Comparison of ENCODE assay signal across 8 cellular contexts in genomic region chr12:989751-990278, GRCh38. TPM values are rescaled to one million over a fixed set of nuclear protein-coding genes. Genes with fewer than 3 reads are reported as not detected.
A peak's percentile ranks its signal among the peaks of the same experiment; 100 is the strongest.
DNase-seq lines count a peak whose midpoint lies in the region; ATAC-seq and TF ChIP-seq lines count a peak whose summit lies in the region.

No MANE protein-coding gene starts in this region.

- H3K27me3 ChIP-seq in cardiac muscle cell: no peaks in the 10 kb centered on the region

- no peak for ATAC-seq in activated T-cell treated with anti-CD3 and anti-CD28 coated beads, Interleukin-2, amount 50 U/mL, for 4 hours
- no peak for ATAC-seq in activated naive CD8-positive, alpha-beta T cell treated with anti-CD3 and anti-CD28 coated beads, Interleukin-2, amount 10 ng/mL, durations not matched to agents 7 days and 5 days (ENCODE audit: low read depth)
- ATAC-seq in HG02970 (IDR thresholded peaks at IDR 0.05; ENCODE audit: low FRiP score, unreplicated experiment) (no peak), GM19395 (IDR thresholded peaks at IDR 0.05; ENCODE audit: unreplicated experiment) (no peak)

- peak overlapping the region; percentile 99 for H3K4me3 ChIP-seq in cardiac muscle cell

- DNase-seq in activated T-cell treated with anti-CD3 and anti-CD28 coated beads, Interleukin-2, amount 50 U/mL, for 4 hours: no peak
- DNase-seq in activated T-cell treated with anti-CD3 and anti-CD28 coated beads, Interleukin-2, amount 50 U/mL, for 1 hour: no peak
- DNase-seq in NCI-H2227 (lab: John Stamatoyannopoulos, UW; ENCODE audit: unreplicated experiment): peak; percentile 1
- DNase-seq in activated naive CD8-positive, alpha-beta T cell treated with anti-CD3 and anti-CD28 coated beads, Interleukin-2, amount 10 ng/mL, durations not matched to agents 7 days and 5 days: no peak
- DNase-seq in cardiac muscle cell (ENCODE audit: low read depth in 1 of 2, low spot score in 1 of 2): peak; percentile 55 to 74
- peak; percentile 29 for DNase-seq in pulmonary artery endothelial cell (ENCODE audit: low read depth, low spot score)

- no peaks in the 10 kb centered on the region for H3K36me3 ChIP-seq in cardiac muscle cell

- no peak for TF ChIP-seq CTCF in cardiac muscle cell (IDR thresholded peaks at IDR 0.05; ENCODE audit: low read depth, low read length)

- H3K4me3 Mint-ChIP-seq in activated T-cell treated with anti-CD3 and anti-CD28 coated beads, Interleukin-2, amount 50 U/mL, for 4 hours: peak overlapping the region; percentile 86
- H3K4me3 Mint-ChIP-seq in activated naive CD8-positive, alpha-beta T cell treated with anti-CD3 and anti-CD28 coated beads, Interleukin-2, amount 10 ng/mL, durations not matched to agents 7 days and 5 days: peak overlapping the region; percentile 82

- no peaks in the 10 kb centered on the region for H3K27me3 Mint-ChIP-seq in activated T-cell treated with anti-CD3 and anti-CD28 coated beads, Interleukin-2, amount 50 U/mL, for 4 hours (ENCODE audit: low read depth)
- H3K27me3 Mint-ChIP-seq in activated naive CD8-positive, alpha-beta T cell treated with anti-CD3 and anti-CD28 coated beads, Interleukin-2, amount 10 ng/mL, durations not matched to agents 7 days and 5 days: peaks cover 3% of the 10 kb centered on the region

- peak overlapping the region; percentile 68 for H3K27ac Mint-ChIP-seq in activated naive CD8-positive, alpha-beta T cell treated with anti-CD3 and anti-CD28 coated beads, Interleukin-2, amount 10 ng/mL, durations not matched to agents 7 days and 5 days

- H3K27ac ChIP-seq in cardiac muscle cell: peak overlapping the region; percentile 97

- peaks cover 39% of the 10 kb centered on the region for H3K4me1 Mint-ChIP-seq in activated T-cell treated with anti-CD3 and anti-CD28 coated beads, Interleukin-2, amount 50 U/mL, for 4 hours (ENCODE audit: low read depth)
- H3K4me1 Mint-ChIP-seq in activated naive CD8-positive, alpha-beta T cell treated with anti-CD3 and anti-CD28 coated beads, Interleukin-2, amount 10 ng/mL, durations not matched to agents 7 days and 5 days: peaks cover 34% of the 10 kb centered on the region

- H3K36me3 Mint-ChIP-seq in activated T-cell treated with anti-CD3 and anti-CD28 coated beads, Interleukin-2, amount 50 U/mL, for 4 hours (ENCODE audit: insufficient read depth): no peaks in the 10 kb centered on the region
- H3K36me3 Mint-ChIP-seq in activated naive CD8-positive, alpha-beta T cell treated with anti-CD3 and anti-CD28 coated beads, Interleukin-2, amount 10 ng/mL, durations not matched to agents 7 days and 5 days: no peaks in the 10 kb centered on the region

- peaks cover 28% of the 10 kb centered on the region for H3K4me1 ChIP-seq in cardiac muscle cell (ENCODE audit: low read depth)

- no peaks in the 10 kb centered on the region for H3K9me3 ChIP-seq in cardiac muscle cell (ENCODE audit: low read depth)

- POLR2A ChIA-PET in activated naive CD8-positive, alpha-beta T cell treated with anti-CD3 and anti-CD28 coated beads, Interleukin-2, amount 10 ng/mL, durations not matched to agents 7 days and 5 days (lab: Charles Lee): interaction anchor here (1.2 to 2.7 kb wide), 3 partner anchors 41 to 603 kb away, joined by 5 to 11 read pairs (median 5); partner anchors contain the start of genes KDM5A and RAD52

- no peaks in the 10 kb centered on the region for H3K9me3 Mint-ChIP-seq in activated T-cell treated with anti-CD3 and anti-CD28 coated beads, Interleukin-2, amount 50 U/mL, for 4 hours
- no peaks in the 10 kb centered on the region for H3K9me3 Mint-ChIP-seq in activated naive CD8-positive, alpha-beta T cell treated with anti-CD3 and anti-CD28 coated beads, Interleukin-2, amount 10 ng/mL, durations not matched to agents 7 days and 5 days

RNA-seq across cellular contexts. Expression of gene ERC1, which starts 1.2 kb away (rescaled TPM):
- total RNA-seq in activated T-cell treated with anti-CD3 and anti-CD28 coated beads, Interleukin-2, amount 50 U/mL, for 4 hours: 10 to 100 TPM; 18.7 to 21.9 (median 20.6) TPM
- 10 to 100 TPM; 24.0 to 30.3 TPM for total RNA-seq in activated naive CD8-positive, alpha-beta T cell treated with anti-CD3 and anti-CD28 coated beads, Interleukin-2, amount 10 ng/mL, durations not matched to agents 7 days and 5 days
- 25.8 and 46.3 TPM in 2 replicates for total RNA-seq in cardiac muscle cell
- polyA plus RNA-seq in cardiac muscle cell: 34.1 and 35.7 TPM in 2 replicates
- 24.1 and 34.3 TPM in 2 replicates for total RNA-seq in pulmonary artery endothelial cell

RNA-seq across cellular contexts. Expression of gene RAD52, which starts 40.3 kb away (rescaled TPM):
- 10 to 100 TPM in 2 of 3 donors, 1 to 10 TPM in 1; 8.0 to 12.1 (median 11.1) TPM for total RNA-seq in activated T-cell treated with anti-CD3 and anti-CD28 coated beads, Interleukin-2, amount 50 U/mL, for 4 hours
- total RNA-seq in activated naive CD8-positive, alpha-beta T cell treated with anti-CD3 and anti-CD28 coated beads, Interleukin-2, amount 10 ng/mL, durations not matched to agents 7 days and 5 days: 10 to 100 TPM; 15.9 to 17.9 TPM
- 31.2 and 49.8 TPM in 2 replicates for total RNA-seq in cardiac muscle cell
- 11.2 and 18.8 TPM in 2 replicates for polyA plus RNA-seq in cardiac muscle cell
- total RNA-seq in pulmonary artery endothelial cell: 7.2 and 24.0 TPM in 2 replicates

Comparison
In these comparisons a context has a peak if more than half of its experiments do, and no peak if none do; other contexts are left out.
1. DNase-seq: peak in NCI-H2227 (single experiment), cardiac muscle cell (2 of 2) and pulmonary artery endothelial cell (single experiment); none in activated T-cell treated with anti-CD3 and anti-CD28 coated beads, Interleukin-2, amount 50 U/mL, for 4 hours (single experiment), activated T-cell treated with anti-CD3 and anti-CD28 coated beads, Interleukin-2, amount 50 U/mL, for 1 hour (single experiment) and activated naive CD8-positive, alpha-beta T cell treated with anti-CD3 and anti-CD28 coated beads, Interleukin-2, amount 10 ng/mL, durations not matched to agents 7 days and 5 days (single experiment).